Comparison of ENCODE assay signal across 1 cellular context in genomic region chr17:38569701-38570512, GRCh38.
TF ChIP-seq lines count a peak whose summit lies in the region.

No MANE protein-coding gene starts in this region.

TF ChIP-seq in H1, 55 proteins besides CTCF, POLR2A, EP300 and RAD21:
- TF ChIP-seq BCL11A (IDR thresholded peaks at IDR 0.05; ENCODE audit: low read depth in 2 of 2, low read length in 2 of 2) (no peak), CREB1 (IDR thresholded peaks at IDR 0.05) (no peak), SUZ12 (IDR thresholded peaks at IDR 0.05; ENCODE audit: low read length) (no peak), RXRA (IDR thresholded peaks at IDR 0.05; ENCODE audit: insufficient read depth, low read depth, low read length) (no peak), KDM5A (IDR thresholded peaks at IDR 0.05; ENCODE audit: low read length) (no peak), ATF2 (IDR thresholded peaks at IDR 0.05; ENCODE audit: low read length) (no peak), JUND (IDR thresholded peaks at IDR 0.05; ENCODE audit: low read length) (no peak), BACH1 (IDR thresholded peaks at IDR 0.05; ENCODE audit: low read length) (no peak), CHD1 (IDR thresholded peaks at IDR 0.05; ENCODE audit: low read depth, low read length) (no peak), HDAC2 (IDR thresholded peaks at IDR 0.05; ENCODE audit: borderline replicate concordance in 1 of 2, low read depth in 2 of 2, low read length in 2 of 2) (no peak)
